1 cellular context compared by ENCODE assay signal in genomic region chr6:20160541-20161283, GRCh38.
TF ChIP-seq lines count a peak whose summit lies in the region.

No MANE protein-coding gene starts in this region.

TF ChIP-seq in IMR-90, 13 proteins besides CTCF, POLR2A, EP300 and RAD21:
- TF ChIP-seq USF2 (IDR thresholded peaks at IDR 0.05; ENCODE audit: low read depth, low read length) (no peak), MXI1 (IDR thresholded peaks at IDR 0.05; ENCODE audit: borderline replicate concordance, low read depth, low read length) (no peak), BHLHE40 (IDR thresholded peaks at IDR 0.05; ENCODE audit: low read depth, low read length) (no peak), MAFK (IDR thresholded peaks at IDR 0.05; ENCODE audit: low read depth, low read length) (no peak), MAZ (IDR thresholded peaks at IDR 0.05; ENCODE audit: borderline replicate concordance, low read depth, low read length) (no peak), CEBPB (IDR thresholded peaks at IDR 0.05; ENCODE audit: low read depth, low read length) (no peak), ELK1 (IDR thresholded peaks at IDR 0.05; ENCODE audit: borderline replicate concordance, low read depth, low read length) (no peak), FOS (IDR thresholded peaks at IDR 0.05; ENCODE audit: low read depth, low read length) (no peak), RCOR1 (IDR thresholded peaks at IDR 0.05; ENCODE audit: insufficient replicate concordance, low read length) (no peak), RFX5 (IDR thresholded peaks at IDR 0.05; ENCODE audit: low read depth, low read length) (no peak), SMC3 (IDR thresholded peaks at IDR 0.05; ENCODE audit: low read depth, low read length) (no peak), CHD1 (IDR thresholded peaks at IDR 0.05; ENCODE audit: low read depth, low read length) (no peak), NFE2L2 (IDR thresholded peaks at IDR 0.05; ENCODE audit: low read depth, low read length) (no peak)
TF ChIP-seq in IMR-90: peak in this region for 0.
